8 cellular contexts compared by ENCODE assay signal in the genomic region with DNA sequence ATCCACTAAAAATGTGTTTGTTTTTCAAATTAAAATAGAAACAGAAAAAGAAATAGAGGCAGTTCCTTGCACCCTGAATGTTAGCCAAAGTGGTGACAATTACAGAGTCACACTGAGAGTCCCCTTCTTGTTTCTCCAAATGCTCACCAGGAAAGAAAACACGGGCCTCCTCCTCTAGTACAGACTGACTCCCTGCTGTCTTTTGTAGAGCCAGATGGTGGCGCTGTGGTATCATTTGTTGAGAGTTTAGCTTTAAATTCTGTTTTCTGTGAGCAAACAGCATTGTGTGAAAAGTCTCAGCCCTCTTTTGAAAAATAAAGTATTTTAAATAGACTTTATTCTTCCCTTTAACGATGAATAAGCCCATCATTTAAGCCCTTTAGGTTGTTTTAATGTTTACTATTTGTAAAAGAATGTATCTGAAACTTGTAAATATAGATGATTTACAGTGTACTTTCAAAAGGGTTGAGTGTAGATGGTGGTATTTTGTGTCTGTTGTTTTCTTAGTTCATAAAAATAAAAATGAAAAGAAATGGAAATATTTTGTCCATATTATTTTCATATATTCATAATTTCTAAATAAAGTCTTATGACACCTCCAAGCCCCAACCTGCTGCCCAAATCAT. TPM values are rescaled to one million over a fixed set of nuclear protein-coding genes. Genes with fewer than 3 reads are reported as not detected.
DNase-seq lines count a peak whose midpoint lies in the region; ATAC-seq and TF ChIP-seq lines count a peak whose summit lies in the region.

No MANE protein-coding gene starts in this region.

- WGBS in testis, 2 donors, result 2 to 5% methylated on average over 3 of the region's 3 CpGs

- H3K9ac ChIP-seq in OCI-LY3 (ENCODE audit: low read length), result no peak overlapping the region

- intact Hi-C loops in left lung (cut with DNase I) (loop anchor here in 1 of 2 donors (10.0 kb wide), 1 partner anchor 333 kb away; no protein-coding TSS in a partner anchor), testis (cut with DNase I; ENCODE audit: low total_unique reads) (loop anchor here (10.0 kb wide), 1 partner anchor 333 kb away; no protein-coding TSS in a partner anchor)

- TF ChIP-seq CTCF in HL-60 (IDR thresholded peaks at IDR 0.05; ENCODE audit: insufficient read depth, low read length) (peak; percentile 84), OCI-LY3 (IDR thresholded peaks at IDR 0.05; ENCODE audit: low read depth, low read length) (peak; percentile 93), left lung (IDR thresholded peaks at IDR 0.05) (peak; percentile 65 to 66), testis (IDR thresholded peaks at IDR 0.05) (peak; percentile 52 to 78 (median 77))

- no peak overlapping the region for H3K27ac ChIP-seq in HL-60 (replicated peaks)
- H3K27ac ChIP-seq in OCI-LY3 (ENCODE audit: low read length), result no peak overlapping the region
- no peak overlapping the region for H3K27ac ChIP-seq in caudate nucleus (ENCODE audit: low read depth, low read length)
- H3K27ac ChIP-seq in left lung, result no peak overlapping the region
- no peak overlapping the region for H3K27ac ChIP-seq in testis

- TF ChIP-seq POLR2A in testis (IDR thresholded peaks at IDR 0.05), result no peak

- H3K4me3 ChIP-seq in HL-60 (replicated peaks; ENCODE audit: insufficient read depth, low read length) (no peak overlapping the region), OCI-LY3 (ENCODE audit: low read length) (no peak overlapping the region), left lung (no peak overlapping the region), testis (no peak overlapping the region)

- H3K79me2 ChIP-seq in OCI-LY3 (ENCODE audit: low read length), result no peaks in the 10 kb centered on the region

- H3K36me3 ChIP-seq in OCI-LY3 (replicated peaks; ENCODE audit: low read depth, low read length) (no peaks in the 10 kb centered on the region), left lung (no peaks in the 10 kb centered on the region), testis (ENCODE audit: low read depth, missing control alignments) (no peaks in the 10 kb centered on the region)

- H3K27me3 ChIP-seq in HL-60 (ENCODE audit: insufficient read depth, poor library complexity, severe bottlenecking), result peaks cover 3% of the 10 kb centered on the region
- no peaks in the 10 kb centered on the region for H3K27me3 ChIP-seq in OCI-LY3 (ENCODE audit: low read depth, low read length)
- H3K27me3 ChIP-seq in left lung, result no peaks in the 10 kb centered on the region
- no peaks in the 10 kb centered on the region for H3K27me3 ChIP-seq in testis

- DNase-seq in NCI-H2196 (lab: John Stamatoyannopoulos, UW; ENCODE audit: unreplicated experiment) (peak; percentile 6), NCI-H2196 treated with DMSO at 0.1 percent for 48 hours (lab: John Stamatoyannopoulos, UW; ENCODE audit: unreplicated experiment) (no peak), HL-60 (ENCODE audit: low read depth in 1 of 2, low spot score in 1 of 2) (peak; percentile 14 to 53), caudate nucleus (lab: John Stamatoyannopoulos, UW) (peak in 40 of 61 donors; percentile 0 to 61 (median 14)), left lung (no peak), testis (peak; percentile 77)

- no peaks in the 10 kb centered on the region for H3K4me1 ChIP-seq in OCI-LY3 (ENCODE audit: low read length)
- no peaks in the 10 kb centered on the region for H3K4me1 ChIP-seq in left lung
- H3K4me1 ChIP-seq in testis, result no peaks in the 10 kb centered on the region

- no peak overlapping the region for H2AFZ ChIP-seq in OCI-LY3 (ENCODE audit: low read depth, low read length)

- ATAC-seq in GM21447 (IDR thresholded peaks at IDR 0.05; ENCODE audit: unreplicated experiment) (peak; percentile 84), left lung (peak; percentile 88)

- no peak overlapping the region for H3K4me2 ChIP-seq in OCI-LY3 (ENCODE audit: low read length)

- H4K20me1 ChIP-seq in OCI-LY3 (ENCODE audit: insufficient read depth, low read length), result no peaks in the 10 kb centered on the region

- H3K9me3 ChIP-seq in OCI-LY3 (ENCODE audit: insufficient read depth, low read length) (no peaks in the 10 kb centered on the region), left lung (no peaks in the 10 kb centered on the region), testis (no peaks in the 10 kb centered on the region)

RNA-seq across cellular contexts. Expression of gene ATOH1, which starts 36.9 kb away (rescaled TPM):
- total RNA-seq in left lung (not detected), testis (not detected)
- polyA plus RNA-seq in testis (ENCODE audit: insufficient read depth, low read depth, low replicate concordance), result not detected

Comparison
In these comparisons a context has a peak if more than half of its experiments do, and no peak if none do; other contexts are left out.
1. DNase-seq: peak in NCI-H2196 (single experiment), HL-60 (2 of 2), caudate nucleus (40 of 61) and testis (single experiment); none in NCI-H2196 treated with DMSO at 0.1 percent for 48 hours (single experiment) and left lung (0 of 2).
2. Peak in every context shown above with its lines, with median percentiles within 50 percentile points of each other: CTCF ChIP-seq.